Comparison of ENCODE assay signal across 1 cellular context in the genomic region with DNA sequence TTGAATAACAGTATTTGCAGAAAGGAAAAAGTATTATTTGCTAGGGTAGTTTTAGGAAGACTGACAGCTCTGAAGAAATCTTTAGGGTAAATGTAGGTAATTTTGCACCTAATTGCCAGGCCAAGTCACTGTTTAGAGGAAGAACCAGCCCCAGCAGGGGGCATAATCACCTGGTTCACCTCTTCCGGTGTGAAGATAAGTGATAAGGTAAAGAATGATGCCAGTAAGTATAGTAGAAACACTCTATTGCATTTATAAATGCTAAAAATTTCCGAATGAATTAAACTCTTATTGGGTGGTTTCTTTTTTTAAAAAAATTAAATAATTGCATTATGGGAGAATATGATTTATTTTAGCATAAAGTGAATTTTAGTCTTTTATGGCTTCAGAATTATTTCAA. TPM values are rescaled to one million over a fixed set of nuclear protein-coding genes. Genes with fewer than 3 reads are reported as not detected.
"Had no signal": no experiment of that assay in that cellular context is flagged by ENCODE, and none has a peak within 500 bp of the region (broad histone marks: within the 10 kb centered on the region; RNA-seq: fewer than 3 reads in every experiment).

No MANE protein-coding gene starts in this region.

RNA-seq across cellular contexts. Expression of gene SAXO2, which starts 21.8 kb away (rescaled TPM):
- total RNA-seq: SK-MEL-5 had no signal
